Comparison of ENCODE assay signal across 11 cellular contexts in the genomic region with DNA sequence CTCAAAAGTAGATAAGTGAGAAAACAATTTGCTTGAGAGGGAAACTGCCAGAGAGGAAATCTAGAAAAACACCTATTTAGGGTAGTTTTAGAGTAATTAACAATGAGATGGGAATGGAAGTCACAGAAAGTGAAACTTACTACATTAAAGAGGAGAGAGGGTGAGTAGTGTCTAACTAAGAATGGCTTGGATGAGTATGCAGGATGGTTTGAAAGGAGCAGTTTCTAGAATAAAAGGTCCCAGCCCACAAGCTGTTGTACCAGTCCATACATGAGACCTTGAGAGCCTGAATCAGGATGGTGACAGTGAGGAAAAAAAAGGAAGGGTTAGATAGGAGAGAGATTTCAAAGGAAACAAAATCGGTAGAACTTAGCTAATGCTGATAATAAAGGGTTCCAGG. TPM values are rescaled to one million over a fixed set of nuclear protein-coding genes. Genes with fewer than 3 reads are reported as not detected.
A peak's percentile ranks its signal among the peaks of the same experiment; 100 is the strongest.
DNase-seq lines count a peak whose midpoint lies in the region; ATAC-seq, FAIRE-seq and TF ChIP-seq lines count a peak whose summit lies in the region.
"Had no signal": no experiment of that assay in that cellular context is flagged by ENCODE, and none has a peak within 500 bp of the region (broad histone marks: within the 10 kb centered on the region; RNA-seq: fewer than 3 reads in every experiment).

No MANE protein-coding gene starts in this region.

- TF ChIP-seq CTCF in OCI-LY3 (IDR thresholded peaks at IDR 0.05; ENCODE audit: low read depth, low read length) (no peak), osteoblast (IDR thresholded peaks at IDR 0.05; ENCODE audit: extremely low read depth, low read depth, low read length) (no peak), kidney (IDR thresholded peaks at IDR 0.05; ENCODE audit: borderline replicate concordance, extremely low read depth, insufficient read depth) (no peak)

- no peaks in the 10 kb centered on the region for H3K9me3 ChIP-seq in OCI-LY3 (ENCODE audit: insufficient read depth, low read length)
- no peaks in the 10 kb centered on the region for H3K9me3 ChIP-seq in duodenal mucosa (ENCODE audit: control insufficient read depth in 1 of 2, low read length in 2 of 2)
- no peaks in the 10 kb centered on the region for H3K9me3 ChIP-seq in osteoblast (ENCODE audit: low read depth, low read length)
- no peaks in the 10 kb centered on the region for H3K9me3 ChIP-seq in kidney (ENCODE audit: control insufficient read depth in 1 of 2, low read length in 2 of 2)
- H3K9me3 ChIP-seq: body of pancreas had no signal

- peak overlapping the region; percentile 84 for H3K4me3 ChIP-seq in GM08714 (ENCODE audit: low read length)
- peak overlapping the region; percentile 97 for H3K4me3 ChIP-seq in OCI-LY3 (ENCODE audit: low read length)
- H3K4me3 ChIP-seq in duodenal mucosa (ENCODE audit: low read depth in 1 of 2, low read length in 2 of 2) = peak overlapping the region; percentile 99
- H3K4me3 ChIP-seq in osteoblast (ENCODE audit: insufficient read depth, low read length) = peak overlapping the region; percentile 99
- H3K4me3 ChIP-seq in kidney (ENCODE audit: low read length in 2 of 2) = peak overlapping the region in 1 of 2 donors; percentile 98

- H3K27me3 ChIP-seq in OCI-LY3 (ENCODE audit: low read depth, low read length) (no peaks in the 10 kb centered on the region), duodenal mucosa (ENCODE audit: control insufficient read depth in 1 of 2, insufficient read depth in 2 of 2, low read length in 2 of 2) (no peaks in the 10 kb centered on the region), osteoblast (ENCODE audit: insufficient read depth, low read length) (no peaks in the 10 kb centered on the region)
- H3K27me3 ChIP-seq: body of pancreas had no signal

- H4K20me1 ChIP-seq in OCI-LY3 (ENCODE audit: insufficient read depth, low read length) = no peaks in the 10 kb centered on the region
- H4K20me1 ChIP-seq in osteoblast (ENCODE audit: insufficient read depth, low read length) = peaks cover 3% of the 10 kb centered on the region

- H3K79me2 ChIP-seq in OCI-LY3 (ENCODE audit: low read length) (peaks cover 57% of the 10 kb centered on the region), osteoblast (ENCODE audit: insufficient read depth, low read length) (peaks cover 54% of the 10 kb centered on the region)

- DNase-seq in osteoblast (ENCODE audit: insufficient read length, low spot score, missing footprints) (no peak), kidney (no peak), GM19239 (ENCODE audit: insufficient read length, low spot score) (no peak)
- no peak for DNase-seq in stimulated activated CD8-positive, alpha-beta memory T cell treated with anti-CD3 and anti-CD28 coated beads, Interleukin-4, amount 100 ng/mL, for 48 hours
- DNase-seq: body of pancreas, NCI-H146 had no signal

- peaks cover 41% of the 10 kb centered on the region for H3K4me1 ChIP-seq in OCI-LY3 (ENCODE audit: low read length)
- H3K4me1 ChIP-seq in duodenal mucosa (ENCODE audit: control insufficient read depth in 1 of 2, insufficient read depth in 2 of 2, low read length in 2 of 2) = peaks cover 8 to 20% of the 10 kb centered on the region in 2 donors
- peaks cover 10% of the 10 kb centered on the region for H3K4me1 ChIP-seq in osteoblast (ENCODE audit: insufficient read depth, low read length)
- H3K4me1 ChIP-seq in kidney (ENCODE audit: control insufficient read depth in 1 of 2, insufficient read depth in 1 of 2, low read depth in 1 of 2, low read length in 2 of 2) = peaks cover 3 to 7% of the 10 kb centered on the region in 2 donors

- H2AFZ ChIP-seq in OCI-LY3 (ENCODE audit: low read depth, low read length) (no peak overlapping the region), osteoblast (ENCODE audit: low read length) (no peak overlapping the region)

- peaks cover 27% of the 10 kb centered on the region for H3K36me3 ChIP-seq in OCI-LY3 (replicated peaks; ENCODE audit: low read depth, low read length)
- H3K36me3 ChIP-seq in duodenal mucosa (ENCODE audit: control insufficient read depth in 1 of 2, insufficient read depth in 2 of 2, low read length in 2 of 2) = peaks cover 9 to 14% of the 10 kb centered on the region in 2 donors
- H3K36me3 ChIP-seq in osteoblast (ENCODE audit: insufficient read depth, low read length) = peaks cover 23% of the 10 kb centered on the region
- H3K36me3 ChIP-seq in kidney (ENCODE audit: control insufficient read depth in 1 of 2, insufficient read depth in 2 of 2, low read length in 2 of 2) = peaks cover 4 to 5% of the 10 kb centered on the region in 2 donors

- H3K27ac ChIP-seq in OCI-LY3 (ENCODE audit: low read length) (no peak overlapping the region), duodenal mucosa (ENCODE audit: low read depth, low read length) (no peak overlapping the region), osteoblast (ENCODE audit: low read depth, low read length) (peak overlapping the region; percentile 99), kidney (ENCODE audit: low read depth in 2 of 2, low read length in 2 of 2) (no peak overlapping the region)
- H3K27ac ChIP-seq: body of pancreas had no signal

- peak overlapping the region; percentile 91 for H3K4me2 ChIP-seq in OCI-LY3 (ENCODE audit: low read length)
- H3K4me2 ChIP-seq in osteoblast (ENCODE audit: insufficient read depth, low read length) = peak overlapping the region; percentile 99

- intact Hi-C loops in kidney (cut with DNase I) = no loop called here

- no peak for ATAC-seq in GM18858 (IDR thresholded peaks at IDR 0.05; ENCODE audit: unreplicated experiment)
- ATAC-seq: body of pancreas had no signal

- peak overlapping the region; percentile 95 for H3K9ac ChIP-seq in OCI-LY3 (ENCODE audit: low read length)
- no peak overlapping the region for H3K9ac ChIP-seq in duodenal mucosa (ENCODE audit: low read depth in 1 of 2, low read length in 2 of 2)
- H3K9ac ChIP-seq in kidney (ENCODE audit: low read length in 2 of 2) = peak overlapping the region in 1 of 2 donors; percentile 86

- no peak for FAIRE-seq in kidney (lab: Jason Lieb, UNC)
- no peak for FAIRE-seq in GM19239 (lab: Jason Lieb, UNC)

RNA-seq across cellular contexts. Expression of a gene that starts 1.3 kb away (rescaled TPM):
- total RNA-seq in osteoblast (2.9 and 4.7 TPM in 2 replicates), kidney (14.9 TPM)
- polyA plus RNA-seq in kidney (ENCODE audit: insufficient read depth, low read depth, low replicate concordance) = 21.0 TPM

RNA-seq across cellular contexts. Expression of a gene that starts 10.9 kb away (rescaled TPM):
- under 0.01 TPM in 1 of 2 replicates, not detected in the other for total RNA-seq in osteoblast
- 0.44 TPM for total RNA-seq in kidney
- polyA plus RNA-seq in kidney (ENCODE audit: insufficient read depth, low read depth, low replicate concordance) = 0.37 TPM
- total RNA-seq: body of pancreas, mesenteric fat pad had no signal

RNA-seq across cellular contexts. Expression of a gene that starts 15.1 kb away (rescaled TPM):
- 27.9 and 53.9 TPM in 2 replicates for total RNA-seq in osteoblast
- 248 TPM for total RNA-seq in kidney
- 191 TPM for polyA plus RNA-seq in kidney (ENCODE audit: insufficient read depth, low read depth, low replicate concordance)

RNA-seq across cellular contexts. Expression of a gene that starts 31.0 kb away (rescaled TPM):
- under 0.01 and 0.29 TPM in 2 replicates for total RNA-seq in osteoblast
- total RNA-seq in kidney = 0.25 TPM
- 0.62 TPM for polyA plus RNA-seq in kidney (ENCODE audit: insufficient read depth, low read depth, low replicate concordance)
